Comparison of ENCODE assay signal across 1 cellular context in the genomic region with DNA sequence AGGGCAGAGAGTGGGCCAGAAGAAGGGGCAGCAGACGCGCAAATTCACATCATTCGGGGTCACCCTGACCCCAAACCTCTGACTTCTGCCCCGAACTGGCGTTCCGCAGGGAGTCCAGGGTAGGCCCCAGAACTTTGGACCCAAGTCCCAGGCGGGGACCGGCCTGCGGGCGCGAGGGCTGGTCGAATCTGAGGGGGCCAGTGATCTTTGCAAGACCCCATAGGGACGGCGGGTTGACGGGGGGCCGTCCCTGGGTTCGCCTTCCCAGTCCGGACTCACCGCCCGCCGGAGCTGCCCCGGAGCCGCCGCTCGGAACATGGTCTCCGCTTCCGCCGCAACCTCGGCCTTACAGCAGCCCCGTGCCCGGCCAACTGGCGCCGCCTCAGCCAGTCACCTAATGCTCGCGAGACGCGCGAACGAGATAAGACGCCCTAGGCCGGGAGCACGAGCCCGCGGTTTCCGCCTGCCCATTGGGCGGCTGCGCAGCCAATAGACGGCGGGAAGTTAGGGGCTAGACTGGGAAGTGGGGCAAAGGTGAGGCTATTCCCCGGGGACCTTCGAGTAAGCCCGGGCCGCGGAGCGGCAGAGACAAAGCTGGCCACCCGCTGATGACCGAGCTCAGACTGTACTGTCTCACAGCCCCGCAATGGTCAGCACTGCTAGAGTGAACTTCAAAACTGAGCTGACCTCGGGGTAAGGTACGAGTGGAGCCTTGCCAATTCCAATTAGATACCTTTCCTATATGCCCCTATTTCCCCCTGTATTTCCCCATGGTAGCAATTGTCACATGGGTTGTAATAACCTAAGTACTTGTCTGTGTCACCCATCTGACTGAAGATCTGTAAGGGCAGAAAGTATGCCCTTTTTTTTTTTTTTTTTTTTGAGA.
TF ChIP-seq lines count a peak whose summit lies in the region.

A gene (minus strand): TSS at position 399 of the 886 bp plus-strand sequence. CDS start 81 bp downstream, at position 318.

TF ChIP-seq in HepG2, 621 proteins besides CTCF, POLR2A, EP300 and RAD21 (continued from another document and continues in another):
- TF ChIP-seq, protein P1, sequence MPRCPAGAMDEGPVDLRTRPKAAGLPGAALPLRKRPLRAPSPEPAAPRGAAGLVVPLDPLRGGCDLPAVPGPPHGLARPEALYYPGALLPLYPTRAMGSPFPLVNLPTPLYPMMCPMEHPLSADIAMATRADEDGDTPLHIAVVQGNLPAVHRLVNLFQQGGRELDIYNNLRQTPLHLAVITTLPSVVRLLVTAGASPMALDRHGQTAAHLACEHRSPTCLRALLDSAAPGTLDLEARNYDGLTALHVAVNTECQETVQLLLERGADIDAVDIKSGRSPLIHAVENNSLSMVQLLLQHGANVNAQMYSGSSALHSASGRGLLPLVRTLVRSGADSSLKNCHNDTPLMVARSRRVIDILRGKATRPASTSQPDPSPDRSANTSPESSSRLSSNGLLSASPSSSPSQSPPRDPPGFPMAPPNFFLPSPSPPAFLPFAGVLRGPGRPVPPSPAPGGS (CRISPR knock-in tag; IDR thresholded peaks at IDR 0.05) = peak; percentile 90
- no peak for TF ChIP-seq CBX5 (CRISPR knock-in tag; IDR thresholded peaks at IDR 0.05; ENCODE audit: borderline replicate concordance)
- no peak for TF ChIP-seq ZC3H4 (CRISPR knock-in tag; IDR thresholded peaks at IDR 0.05; ENCODE audit: borderline replicate concordance)
- no peak for TF ChIP-seq SP5 (CRISPR knock-in tag; IDR thresholded peaks at IDR 0.05; ENCODE audit: borderline replicate concordance, low read depth)
- TF ChIP-seq, protein P2, sequence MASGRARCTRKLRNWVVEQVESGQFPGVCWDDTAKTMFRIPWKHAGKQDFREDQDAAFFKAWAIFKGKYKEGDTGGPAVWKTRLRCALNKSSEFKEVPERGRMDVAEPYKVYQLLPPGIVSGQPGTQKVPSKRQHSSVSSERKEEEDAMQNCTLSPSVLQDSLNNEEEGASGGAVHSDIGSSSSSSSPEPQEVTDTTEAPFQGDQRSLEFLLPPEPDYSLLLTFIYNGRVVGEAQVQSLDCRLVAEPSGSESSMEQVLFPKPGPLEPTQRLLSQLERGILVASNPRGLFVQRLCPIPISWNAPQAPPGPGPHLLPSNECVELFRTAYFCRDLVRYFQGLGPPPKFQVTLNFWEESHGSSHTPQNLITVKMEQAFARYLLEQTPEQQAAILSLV (CRISPR knock-in tag; IDR thresholded peaks at IDR 0.05; ENCODE audit: borderline replicate concordance) = peak; percentile 85; the same call in 1 of the 2 replicates
- TF ChIP-seq PHF5A (CRISPR knock-in tag; IDR thresholded peaks at IDR 0.05; ENCODE audit: low read depth, unreplicated experiment) = peak; percentile 69
- peak; percentile 80 for TF ChIP-seq TARDBP (CRISPR knock-in tag; IDR thresholded peaks at IDR 0.05)
- TF ChIP-seq NR2C2 (CRISPR knock-in tag; IDR thresholded peaks at IDR 0.05; ENCODE audit: borderline replicate concordance) = peak; percentile 73
- TF ChIP-seq, protein P3, sequence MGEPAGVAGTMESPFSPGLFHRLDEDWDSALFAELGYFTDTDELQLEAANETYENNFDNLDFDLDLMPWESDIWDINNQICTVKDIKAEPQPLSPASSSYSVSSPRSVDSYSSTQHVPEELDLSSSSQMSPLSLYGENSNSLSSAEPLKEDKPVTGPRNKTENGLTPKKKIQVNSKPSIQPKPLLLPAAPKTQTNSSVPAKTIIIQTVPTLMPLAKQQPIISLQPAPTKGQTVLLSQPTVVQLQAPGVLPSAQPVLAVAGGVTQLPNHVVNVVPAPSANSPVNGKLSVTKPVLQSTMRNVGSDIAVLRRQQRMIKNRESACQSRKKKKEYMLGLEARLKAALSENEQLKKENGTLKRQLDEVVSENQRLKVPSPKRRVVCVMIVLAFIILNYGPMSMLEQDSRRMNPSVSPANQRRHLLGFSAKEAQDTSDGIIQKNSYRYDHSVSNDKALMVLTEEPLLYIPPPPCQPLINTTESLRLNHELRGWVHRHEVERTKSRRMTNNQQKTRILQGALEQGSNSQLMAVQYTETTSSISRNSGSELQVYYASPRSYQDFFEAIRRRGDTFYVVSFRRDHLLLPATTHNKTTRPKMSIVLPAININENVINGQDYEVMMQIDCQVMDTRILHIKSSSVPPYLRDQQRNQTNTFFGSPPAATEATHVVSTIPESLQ (CRISPR knock-in tag; conservative IDR thresholded peaks at IDR 0.05) = 0 out of 2 replicates have a peak, but pooled peaks have one; percentile 69
- no peak for TF ChIP-seq ZNF850 (CRISPR knock-in tag; conservative IDR thresholded peaks at IDR 0.05)
- no peak; the same call in 1 of the 2 replicates for TF ChIP-seq PAX8 (CRISPR knock-in tag; IDR thresholded peaks at IDR 0.05; ENCODE audit: borderline replicate concordance)
- TF ChIP-seq ZBTB1 (CRISPR knock-in tag; IDR thresholded peaks at IDR 0.05; ENCODE audit: borderline replicate concordance) = no peak
- no peak for TF ChIP-seq SP140L (CRISPR knock-in tag; IDR thresholded peaks at IDR 0.05; ENCODE audit: borderline replicate concordance)
- TF ChIP-seq NONO (IDR thresholded peaks at IDR 0.05) = no peak
- TF ChIP-seq NONO (CRISPR knock-in tag; conservative IDR thresholded peaks at IDR 0.05) = peak; percentile 94
- TF ChIP-seq FOXC1 (CRISPR knock-in tag; IDR thresholded peaks at IDR 0.05; ENCODE audit: borderline replicate concordance) = peak; percentile 97
- TF ChIP-seq POGZ (CRISPR knock-in tag; IDR thresholded peaks at IDR 0.05) = peak; percentile 95
- TF ChIP-seq TRIM24 (CRISPR knock-in tag; IDR thresholded peaks at IDR 0.05) = no peak
- TF ChIP-seq ZNF33B (CRISPR knock-in tag; IDR thresholded peaks at IDR 0.05) = peak; percentile 92
- no peak for TF ChIP-seq GTF3A (CRISPR knock-in tag; conservative IDR thresholded peaks at IDR 0.05)
- peak; percentile 93 for TF ChIP-seq SAP130 (CRISPR knock-in tag; IDR thresholded peaks at IDR 0.05; ENCODE audit: low read depth)
- TF ChIP-seq BRCA1 (CRISPR knock-in tag; IDR thresholded peaks at IDR 0.05) = no peak
- TF ChIP-seq ZFP36 (IDR thresholded peaks at IDR 0.05; ENCODE audit: borderline replicate concordance, low read depth, low read length, partially characterized antibody) = no peak
- no peak for TF ChIP-seq KLF13 (CRISPR knock-in tag; IDR thresholded peaks at IDR 0.05)
- 0 out of 2 replicates have a peak, but pooled peaks have one; percentile 60 for TF ChIP-seq ZNF839 (CRISPR knock-in tag; IDR thresholded peaks at IDR 0.05; ENCODE audit: borderline replicate concordance)
- TF ChIP-seq, protein P4, sequence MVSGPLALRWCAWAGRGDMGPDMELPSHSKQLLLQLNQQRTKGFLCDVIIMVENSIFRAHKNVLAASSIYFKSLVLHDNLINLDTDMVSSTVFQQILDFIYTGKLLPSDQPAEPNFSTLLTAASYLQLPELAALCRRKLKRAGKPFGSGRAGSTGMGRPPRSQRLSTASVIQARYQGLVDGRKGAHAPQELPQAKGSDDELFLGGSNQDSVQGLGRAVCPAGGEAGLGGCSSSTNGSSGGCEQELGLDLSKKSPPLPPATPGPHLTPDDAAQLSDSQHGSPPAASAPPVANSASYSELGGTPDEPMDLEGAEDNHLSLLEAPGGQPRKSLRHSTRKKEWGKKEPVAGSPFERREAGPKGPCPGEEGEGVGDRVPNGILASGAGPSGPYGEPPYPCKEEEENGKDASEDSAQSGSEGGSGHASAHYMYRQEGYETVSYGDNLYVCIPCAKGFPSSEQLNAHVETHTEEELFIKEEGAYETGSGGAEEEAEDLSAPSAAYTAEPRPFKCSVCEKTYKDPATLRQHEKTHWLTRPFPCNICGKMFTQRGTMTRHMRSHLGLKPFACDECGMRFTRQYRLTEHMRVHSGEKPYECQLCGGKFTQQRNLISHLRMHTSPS (CRISPR knock-in tag; IDR thresholded peaks at IDR 0.05; ENCODE audit: low read depth) = peak; percentile 36; the same call in 1 of the 2 replicates
- TF ChIP-seq, protein P5, sequence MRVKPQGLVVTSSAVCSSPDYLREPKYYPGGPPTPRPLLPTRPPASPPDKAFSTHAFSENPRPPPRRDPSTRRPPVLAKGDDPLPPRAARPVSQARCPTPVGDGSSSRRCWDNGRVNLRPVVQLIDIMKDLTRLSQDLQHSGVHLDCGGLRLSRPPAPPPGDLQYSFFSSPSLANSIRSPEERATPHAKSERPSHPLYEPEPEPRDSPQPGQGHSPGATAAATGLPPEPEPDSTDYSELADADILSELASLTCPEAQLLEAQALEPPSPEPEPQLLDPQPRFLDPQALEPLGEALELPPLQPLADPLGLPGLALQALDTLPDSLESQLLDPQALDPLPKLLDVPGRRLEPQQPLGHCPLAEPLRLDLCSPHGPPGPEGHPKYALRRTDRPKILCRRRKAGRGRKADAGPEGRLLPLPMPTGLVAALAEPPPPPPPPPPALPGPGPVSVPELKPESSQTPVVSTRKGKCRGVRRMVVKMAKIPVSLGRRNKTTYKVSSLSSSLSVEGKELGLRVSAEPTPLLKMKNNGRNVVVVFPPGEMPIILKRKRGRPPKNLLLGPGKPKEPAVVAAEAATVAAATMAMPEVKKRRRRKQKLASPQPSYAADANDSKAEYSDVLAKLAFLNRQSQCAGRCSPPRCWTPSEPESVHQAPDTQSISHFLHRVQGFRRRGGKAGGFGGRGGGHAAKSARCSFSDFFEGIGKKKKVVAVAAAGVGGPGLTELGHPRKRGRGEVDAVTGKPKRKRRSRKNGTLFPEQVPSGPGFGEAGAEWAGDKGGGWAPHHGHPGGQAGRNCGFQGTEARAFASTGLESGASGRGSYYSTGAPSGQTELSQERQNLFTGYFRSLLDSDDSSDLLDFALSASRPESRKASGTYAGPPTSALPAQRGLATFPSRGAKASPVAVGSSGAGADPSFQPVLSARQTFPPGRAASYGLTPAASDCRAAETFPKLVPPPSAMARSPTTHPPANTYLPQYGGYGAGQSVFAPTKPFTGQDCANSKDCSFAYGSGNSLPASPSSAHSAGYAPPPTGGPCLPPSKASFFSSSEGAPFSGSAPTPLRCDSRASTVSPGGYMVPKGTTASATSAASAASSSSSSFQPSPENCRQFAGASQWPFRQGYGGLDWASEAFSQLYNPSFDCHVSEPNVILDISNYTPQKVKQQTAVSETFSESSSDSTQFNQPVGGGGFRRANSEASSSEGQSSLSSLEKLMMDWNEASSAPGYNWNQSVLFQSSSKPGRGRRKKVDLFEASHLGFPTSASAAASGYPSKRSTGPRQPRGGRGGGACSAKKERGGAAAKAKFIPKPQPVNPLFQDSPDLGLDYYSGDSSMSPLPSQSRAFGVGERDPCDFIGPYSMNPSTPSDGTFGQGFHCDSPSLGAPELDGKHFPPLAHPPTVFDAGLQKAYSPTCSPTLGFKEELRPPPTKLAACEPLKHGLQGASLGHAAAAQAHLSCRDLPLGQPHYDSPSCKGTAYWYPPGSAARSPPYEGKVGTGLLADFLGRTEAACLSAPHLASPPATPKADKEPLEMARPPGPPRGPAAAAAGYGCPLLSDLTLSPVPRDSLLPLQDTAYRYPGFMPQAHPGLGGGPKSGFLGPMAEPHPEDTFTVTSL (CRISPR knock-in tag; IDR thresholded peaks at IDR 0.05; ENCODE audit: borderline replicate concordance) = peak; percentile 22; the same call in 1 of the 2 replicates
- TF ChIP-seq NFATC3 (CRISPR knock-in tag; IDR thresholded peaks at IDR 0.05) = no peak
- peak; percentile 93 for TF ChIP-seq ATF7-NPFF (CRISPR knock-in tag; IDR thresholded peaks at IDR 0.05; ENCODE audit: low read depth)
- peak; percentile 42; the same call in 1 of the 2 replicates for TF ChIP-seq BRD4 (CRISPR knock-in tag; IDR thresholded peaks at IDR 0.05)
- TF ChIP-seq CHD2 (IDR thresholded peaks at IDR 0.05; ENCODE audit: low read depth, low read length) = peak; percentile 99
- TF ChIP-seq SUZ12 (IDR thresholded peaks at IDR 0.05; ENCODE audit: low read depth, low read length) = no peak
- TF ChIP-seq, protein P6, sequence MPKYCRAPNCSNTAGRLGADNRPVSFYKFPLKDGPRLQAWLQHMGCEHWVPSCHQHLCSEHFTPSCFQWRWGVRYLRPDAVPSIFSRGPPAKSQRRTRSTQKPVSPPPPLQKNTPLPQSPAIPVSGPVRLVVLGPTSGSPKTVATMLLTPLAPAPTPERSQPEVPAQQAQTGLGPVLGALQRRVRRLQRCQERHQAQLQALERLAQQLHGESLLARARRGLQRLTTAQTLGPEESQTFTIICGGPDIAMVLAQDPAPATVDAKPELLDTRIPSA (CRISPR knock-in tag; IDR thresholded peaks at IDR 0.05; ENCODE audit: borderline replicate concordance) = 0 out of 2 replicates have a peak, but pooled peaks have one; percentile 56
- 0 out of 2 replicates have a peak, but pooled peaks have one; percentile 9 for TF ChIP-seq KDM6A (CRISPR knock-in tag; IDR thresholded peaks at IDR 0.05; ENCODE audit: low read depth)
- peak; percentile 87 for TF ChIP-seq YEATS4 (CRISPR knock-in tag; IDR thresholded peaks at IDR 0.05; ENCODE audit: borderline replicate concordance)
- TF ChIP-seq, protein P7, sequence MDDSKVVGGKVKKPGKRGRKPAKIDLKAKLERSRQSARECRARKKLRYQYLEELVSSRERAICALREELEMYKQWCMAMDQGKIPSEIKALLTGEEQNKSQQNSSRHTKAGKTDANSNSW (CRISPR knock-in tag; IDR thresholded peaks at IDR 0.05; ENCODE audit: borderline replicate concordance) = no peak
- TF ChIP-seq ZNF564 (CRISPR knock-in tag; IDR thresholded peaks at IDR 0.05) = peak; percentile 82
- TF ChIP-seq, protein P8, sequence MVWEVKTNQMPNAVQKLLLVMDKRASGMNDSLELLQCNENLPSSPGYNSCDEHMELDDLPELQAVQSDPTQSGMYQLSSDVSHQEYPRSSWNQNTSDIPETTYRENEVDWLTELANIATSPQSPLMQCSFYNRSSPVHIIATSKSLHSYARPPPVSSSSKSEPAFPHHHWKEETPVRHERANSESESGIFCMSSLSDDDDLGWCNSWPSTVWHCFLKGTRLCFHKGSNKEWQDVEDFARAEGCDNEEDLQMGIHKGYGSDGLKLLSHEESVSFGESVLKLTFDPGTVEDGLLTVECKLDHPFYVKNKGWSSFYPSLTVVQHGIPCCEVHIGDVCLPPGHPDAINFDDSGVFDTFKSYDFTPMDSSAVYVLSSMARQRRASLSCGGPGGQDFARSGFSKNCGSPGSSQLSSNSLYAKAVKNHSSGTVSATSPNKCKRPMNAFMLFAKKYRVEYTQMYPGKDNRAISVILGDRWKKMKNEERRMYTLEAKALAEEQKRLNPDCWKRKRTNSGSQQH (CRISPR knock-in tag; IDR thresholded peaks at IDR 0.05; ENCODE audit: low read depth) = peak; percentile 86; the same call in 1 of the 2 replicates
- TF ChIP-seq ZNF124 (CRISPR knock-in tag; IDR thresholded peaks at IDR 0.05) = peak; percentile 87; the same call in 1 of the 2 replicates
- TF ChIP-seq FOSL2 (CRISPR knock-in tag; IDR thresholded peaks at IDR 0.05) = 0 out of 2 replicates have a peak, but pooled peaks have one; percentile 39
- TF ChIP-seq ZNF180 (CRISPR knock-in tag; IDR thresholded peaks at IDR 0.05; ENCODE audit: borderline replicate concordance, low read depth) = no peak
- peak; percentile 97 for TF ChIP-seq ZNF501 (CRISPR knock-in tag; IDR thresholded peaks at IDR 0.05)
- TF ChIP-seq TBX2 (CRISPR knock-in tag; IDR thresholded peaks at IDR 0.05; ENCODE audit: borderline replicate concordance) = peak; percentile 93
- no peak for TF ChIP-seq TBX3 (IDR thresholded peaks at IDR 0.05; ENCODE audit: borderline replicate concordance)
- no peak for TF ChIP-seq TCF12 (IDR thresholded peaks at IDR 0.05)
- TF ChIP-seq TCF12 (CRISPR knock-in tag; IDR thresholded peaks at IDR 0.05) = no peak
- peak; percentile 33; the same call in 1 of the 2 replicates for TF ChIP-seq CREM (IDR thresholded peaks at IDR 0.05)
- no peak for TF ChIP-seq CREM (CRISPR knock-in tag; IDR thresholded peaks at IDR 0.05)
- peak; percentile 78; the same call in 1 of the 2 replicates for TF ChIP-seq ZNF670 (CRISPR knock-in tag; IDR thresholded peaks at IDR 0.05; ENCODE audit: borderline replicate concordance)
